In genomic region chr12:2834581-2835491, GRCh38 we compare ENCODE assay signal across 9 cellular contexts. TPM values are rescaled to one million over a fixed set of nuclear protein-coding genes. Genes with fewer than 3 reads are reported as not detected.
DNase-seq lines count a peak whose midpoint lies in the region; ATAC-seq and TF ChIP-seq lines count a peak whose summit lies in the region.
"Had no signal": no experiment of that assay in that cellular context is flagged by ENCODE, and none has a peak within 500 bp of the region (broad histone marks: within the 10 kb centered on the region; RNA-seq: fewer than 3 reads in every experiment).

NRIP2 (minus strand) TSS chr12:2835035; CDS start chr12:2834983, 52 bp downstream.

- no peaks in the 10 kb centered on the region for H3K36me3 ChIP-seq in PC-3 (ENCODE audit: low read depth, low read length)
- peaks cover 0 to 44% of the 10 kb centered on the region in 2 donors for H3K36me3 ChIP-seq in gastroesophageal sphincter

- no peak for TF ChIP-seq POLR2A in gastroesophageal sphincter (IDR thresholded peaks at IDR 0.05)

- H3K9me2 ChIP-seq in PC-3 (replicated peaks; ENCODE audit: low read length) = no peaks in the 10 kb centered on the region

- H3K36me3 Mint-ChIP-seq in activated CD4-positive, alpha-beta memory T cell treated with anti-CD3 and anti-CD28 coated beads for 36 hours = peaks cover 20% of the 10 kb centered on the region

- POLR2A ChIA-PET in PC-3 (lab: Charles Lee; ENCODE audit: unreplicated experiment) = no interaction called here
- POLR2A ChIA-PET in activated CD4-positive, alpha-beta memory T cell treated with anti-CD3 and anti-CD28 coated beads for 36 hours (lab: Charles Lee) = no interaction called here

- no TSS peak for BruUV-seq in PC-3 (replicated peaks; lab: Mats Ljungman, UMichigan)

- CTCF ChIA-PET in PC-3 (lab: Charles Lee) = no interaction called here
- CTCF ChIA-PET in activated CD4-positive, alpha-beta memory T cell treated with anti-CD3 and anti-CD28 coated beads for 36 hours (lab: Charles Lee) = no interaction called here

- intact Hi-C loops in PC-3 (cut with micrococcal nuclease) = no loop called here
- intact Hi-C loops in activated CD4-positive, alpha-beta memory T cell treated with anti-CD3 and anti-CD28 coated beads for 36 hours (cut with micrococcal nuclease) = no loop called here

- H3K9me3 ChIP-seq in PC-3 (ENCODE audit: low read length) (no peaks in the 10 kb centered on the region), gastroesophageal sphincter (no peaks in the 10 kb centered on the region)

- H3K4me2 ChIP-seq in PC-3 (ENCODE audit: low read length) = no peak within 1 kb of the TSS

- peaks cover 6% of the 10 kb centered on the region for H3K4me1 Mint-ChIP-seq in activated CD4-positive, alpha-beta memory T cell treated with anti-CD3 and anti-CD28 coated beads for 36 hours (ENCODE audit: low read depth)

- peak; percentile 35 for DNase-seq in ELF-1 (ENCODE audit: low read depth, low spot score)
- DNase-seq in PC-3 = no peak
- DNase-seq in omental fat pad (ENCODE audit: low spot score) = no peak
- DNase-seq in activated CD8-positive, alpha-beta memory T cell treated with anti-CD3 and anti-CD28 coated beads, Interleukin-2, amount 50 U/mL, for 4 hours = no peak
- DNase-seq in activated CD4-positive, alpha-beta memory T cell treated with anti-CD3 and anti-CD28 coated beads for 36 hours = no peak

- no peaks in the 10 kb centered on the region for H4K20me1 ChIP-seq in PC-3 (ENCODE audit: low read length)

- H3K79me2 ChIP-seq in PC-3 (ENCODE audit: low read length) = no peaks in the 10 kb centered on the region

- 1 to 9% methylated on average over 7 to 14 of the region's 32 CpGs for WGBS in gastroesophageal sphincter (ENCODE audit: low coverage in 1 of 2), 2 donors

- H3K27me3 ChIP-seq in PC-3 (ENCODE audit: low read length) (no peaks in the 10 kb centered on the region), gastroesophageal sphincter (peaks cover 24% of the 10 kb centered on the region)

- H3F3A ChIP-seq in PC-3 (ENCODE audit: low read length, unreplicated experiment) = no peaks in the 10 kb centered on the region

- TF ChIP-seq EP300 in gastroesophageal sphincter (IDR thresholded peaks at IDR 0.05) = no peak

- H3K9ac ChIP-seq in PC-3 (ENCODE audit: low read length) = no peak within 1 kb of the TSS

- H3K27ac ChIP-seq in PC-3 (ENCODE audit: low read length) (no peak within 1 kb of the TSS), gastroesophageal sphincter (peak within 1 kb of the TSS in 3 of 4 donors; percentile 16 to 69 (median 37))

- H3K9me3 Mint-ChIP-seq in activated CD4-positive, alpha-beta memory T cell treated with anti-CD3 and anti-CD28 coated beads for 36 hours = no peaks in the 10 kb centered on the region

- 0 out of 2 replicates have a peak, but pooled peaks have one; percentile 13 for ATAC-seq in PC-3
- ATAC-seq in gastroesophageal sphincter = peak; percentile 55
- ATAC-seq in omental fat pad (ENCODE audit: low FRiP score) = peak; percentile 74
- no peak for ATAC-seq in HG03196 (IDR thresholded peaks at IDR 0.05; ENCODE audit: unreplicated experiment)
- no peak for ATAC-seq in GM18861 (IDR thresholded peaks at IDR 0.05; ENCODE audit: unreplicated experiment)

- no peak within 1 kb of the TSS for H2AFZ ChIP-seq in PC-3 (ENCODE audit: low read length)

- H3K27ac Mint-ChIP-seq in activated CD4-positive, alpha-beta memory T cell treated with anti-CD3 and anti-CD28 coated beads for 36 hours = no peak within 1 kb of the TSS

- no peaks in the 10 kb centered on the region for H3K4me1 ChIP-seq in PC-3 (ENCODE audit: insufficient read depth, low read length)
- peaks cover 0 to 13% (median 10%) of the 10 kb centered on the region in 3 donors for H3K4me1 ChIP-seq in gastroesophageal sphincter

- no peaks in the 10 kb centered on the region for H3K27me3 Mint-ChIP-seq in activated CD4-positive, alpha-beta memory T cell treated with anti-CD3 and anti-CD28 coated beads for 36 hours

- no peak within 1 kb of the TSS for H3K4me3 Mint-ChIP-seq in activated CD4-positive, alpha-beta memory T cell treated with anti-CD3 and anti-CD28 coated beads for 36 hours

- TF ChIP-seq CTCF in PC-3 (conservative IDR thresholded peaks at IDR 0.05; ENCODE audit: low read depth, low read length) (no peak), gastroesophageal sphincter (IDR thresholded peaks at IDR 0.05) (no peak), omental fat pad (IDR thresholded peaks at IDR 0.05) (no peak)

- H3K4me3 ChIP-seq in PC-3 (ENCODE audit: low read length) (no peak within 1 kb of the TSS), gastroesophageal sphincter (peak within 1 kb of the TSS in 1 of 2 donors; percentile 38)
- H3K4me3 ChIP-seq: skin epidermis had no signal

RNA-seq across cellular contexts. Expression of gene NRIP2, which starts in this region (rescaled TPM):
- total RNA-seq in PC-3 (2014; rRNA removed) (not detected in 2 replicates), gastroesophageal sphincter (1 to 10 TPM; 1.4 to 5.7 (median 1.9) TPM), omental fat pad (1 to 10 TPM in 2 of 4 donors, under 1 TPM in 2; 0.46 to 4.9 (median 0.93) TPM)
- total RNA-seq in activated CD4-positive, alpha-beta memory T cell treated with anti-CD3 and anti-CD28 coated beads for 36 hours = not detected

Comparison
In these comparisons a context has a peak if more than half of its experiments do, and no peak if none do; other contexts are left out.
1. Peak in ATAC-seq in PC-3; RNA of the gene not detected or under 1 TPM.
2. ATAC-seq: peak in gastroesophageal sphincter (single experiment) and omental fat pad (single experiment); none in HG03196 (single experiment) and GM18861 (single experiment).